1 cellular context compared by ENCODE assay signal in the genomic region with DNA sequence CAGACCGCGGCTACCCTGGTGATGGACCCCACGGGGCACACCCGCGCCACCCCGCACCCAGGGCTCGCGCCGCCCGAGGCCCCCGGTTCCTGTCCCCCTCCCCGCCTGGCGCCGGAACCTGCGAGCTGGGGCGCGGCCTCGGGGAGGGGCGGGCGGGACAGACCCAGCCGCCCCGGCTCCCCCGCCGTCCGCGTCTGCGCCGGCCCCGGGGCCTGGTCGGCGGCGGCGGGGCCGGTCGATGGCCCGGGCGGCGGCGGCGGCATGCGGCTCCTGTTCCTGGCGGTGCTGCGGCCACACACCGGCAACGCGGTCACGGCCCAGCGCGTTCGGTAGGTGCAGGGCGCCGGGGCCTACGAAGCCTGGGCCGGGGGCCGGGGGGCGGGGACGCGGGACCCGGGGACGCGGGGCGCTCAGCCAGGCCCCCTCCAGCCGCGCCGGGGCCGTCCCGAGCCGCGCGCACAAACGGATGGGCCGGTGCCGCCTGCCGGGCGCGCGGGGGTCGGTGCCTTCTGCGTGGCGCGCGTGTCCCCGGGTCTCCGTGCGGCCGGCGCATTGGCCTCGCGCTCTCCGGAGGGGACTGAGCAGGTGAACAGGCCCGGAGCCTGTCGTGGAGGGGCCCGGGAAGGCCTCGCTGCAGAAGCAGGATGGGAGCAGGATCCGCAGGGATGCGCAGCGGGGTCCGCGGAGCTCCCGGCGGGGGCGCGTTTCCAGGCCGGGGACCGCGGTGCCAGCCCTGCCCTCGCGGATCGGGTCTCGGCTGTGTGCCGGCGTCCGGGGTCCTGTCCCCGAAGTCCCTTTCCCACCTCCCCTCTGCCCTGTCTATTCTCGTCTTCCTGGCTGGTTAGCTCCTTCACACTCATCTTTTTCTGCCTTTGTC.
TF ChIP-seq lines count a peak whose summit lies in the region.

A gene (plus strand): TSS at position 158 of the 877 bp plus-strand sequence. CDS start 104 bp downstream, at position 262.

TF ChIP-seq in GM12878, 131 proteins besides CTCF, POLR2A, EP300 and RAD21 (continued from another document):
- TF ChIP-seq, protein P1, sequence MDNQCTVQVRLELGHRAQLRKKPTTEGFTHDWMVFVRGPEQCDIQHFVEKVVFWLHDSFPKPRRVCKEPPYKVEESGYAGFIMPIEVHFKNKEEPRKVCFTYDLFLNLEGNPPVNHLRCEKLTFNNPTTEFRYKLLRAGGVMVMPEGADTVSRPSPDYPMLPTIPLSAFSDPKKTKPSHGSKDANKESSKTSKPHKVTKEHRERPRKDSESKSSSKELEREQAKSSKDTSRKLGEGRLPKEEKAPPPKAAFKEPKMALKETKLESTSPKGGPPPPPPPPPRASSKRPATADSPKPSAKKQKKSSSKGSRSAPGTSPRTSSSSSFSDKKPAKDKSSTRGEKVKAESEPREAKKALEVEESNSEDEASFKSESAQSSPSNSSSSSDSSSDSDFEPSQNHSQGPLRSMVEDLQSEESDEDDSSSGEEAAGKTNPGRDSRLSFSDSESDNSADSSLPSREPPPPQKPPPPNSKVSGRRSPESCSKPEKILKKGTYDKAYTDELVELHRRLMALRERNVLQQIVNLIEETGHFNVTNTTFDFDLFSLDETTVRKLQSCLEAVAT (IDR thresholded peaks at IDR 0.05): no peak
- TF ChIP-seq RAD51 (IDR thresholded peaks at IDR 0.05): no peak
- TF ChIP-seq SIX5 (IDR thresholded peaks at IDR 0.05; ENCODE audit: low read depth, low read length, severe bottlenecking): no peak
- TF ChIP-seq HDAC6 (IDR thresholded peaks at IDR 0.05; ENCODE audit: unreplicated experiment): peak; percentile 95
- TF ChIP-seq EGR1 (IDR thresholded peaks at IDR 0.05; ENCODE audit: borderline replicate concordance in 1 of 2, low read depth in 2 of 2, low read length in 2 of 2): no peak
- TF ChIP-seq, protein P2, sequence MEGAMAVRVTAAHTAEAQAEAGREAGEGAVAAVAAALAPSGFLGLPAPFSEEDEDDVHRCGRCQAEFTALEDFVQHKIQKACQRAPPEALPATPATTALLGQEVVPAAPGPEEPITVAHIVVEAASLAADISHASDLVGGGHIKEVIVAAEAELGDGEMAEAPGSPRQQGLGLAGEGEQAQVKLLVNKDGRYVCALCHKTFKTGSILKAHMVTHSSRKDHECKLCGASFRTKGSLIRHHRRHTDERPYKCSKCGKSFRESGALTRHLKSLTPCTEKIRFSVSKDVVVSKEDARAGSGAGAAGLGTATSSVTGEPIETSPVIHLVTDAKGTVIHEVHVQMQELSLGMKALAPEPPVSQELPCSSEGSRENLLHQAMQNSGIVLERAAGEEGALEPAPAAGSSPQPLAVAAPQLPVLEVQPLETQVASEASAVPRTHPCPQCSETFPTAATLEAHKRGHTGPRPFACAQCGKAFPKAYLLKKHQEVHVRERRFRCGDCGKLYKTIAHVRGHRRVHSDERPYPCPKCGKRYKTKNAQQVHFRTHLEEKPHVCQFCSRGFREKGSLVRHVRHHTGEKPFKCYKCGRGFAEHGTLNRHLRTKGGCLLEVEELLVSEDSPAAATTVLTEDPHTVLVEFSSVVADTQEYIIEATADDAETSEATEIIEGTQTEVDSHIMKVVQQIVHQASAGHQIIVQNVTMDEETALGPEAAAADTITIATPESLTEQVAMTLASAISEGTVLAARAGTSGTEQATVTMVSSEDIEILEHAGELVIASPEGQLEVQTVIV (IDR thresholded peaks at IDR 0.05; ENCODE audit: borderline replicate concordance, partially characterized antibody): no peak
- no peak for TF ChIP-seq SRF (IDR thresholded peaks at IDR 0.05; ENCODE audit: low read depth in 2 of 2, low read length in 2 of 2)
- TF ChIP-seq, protein P3, sequence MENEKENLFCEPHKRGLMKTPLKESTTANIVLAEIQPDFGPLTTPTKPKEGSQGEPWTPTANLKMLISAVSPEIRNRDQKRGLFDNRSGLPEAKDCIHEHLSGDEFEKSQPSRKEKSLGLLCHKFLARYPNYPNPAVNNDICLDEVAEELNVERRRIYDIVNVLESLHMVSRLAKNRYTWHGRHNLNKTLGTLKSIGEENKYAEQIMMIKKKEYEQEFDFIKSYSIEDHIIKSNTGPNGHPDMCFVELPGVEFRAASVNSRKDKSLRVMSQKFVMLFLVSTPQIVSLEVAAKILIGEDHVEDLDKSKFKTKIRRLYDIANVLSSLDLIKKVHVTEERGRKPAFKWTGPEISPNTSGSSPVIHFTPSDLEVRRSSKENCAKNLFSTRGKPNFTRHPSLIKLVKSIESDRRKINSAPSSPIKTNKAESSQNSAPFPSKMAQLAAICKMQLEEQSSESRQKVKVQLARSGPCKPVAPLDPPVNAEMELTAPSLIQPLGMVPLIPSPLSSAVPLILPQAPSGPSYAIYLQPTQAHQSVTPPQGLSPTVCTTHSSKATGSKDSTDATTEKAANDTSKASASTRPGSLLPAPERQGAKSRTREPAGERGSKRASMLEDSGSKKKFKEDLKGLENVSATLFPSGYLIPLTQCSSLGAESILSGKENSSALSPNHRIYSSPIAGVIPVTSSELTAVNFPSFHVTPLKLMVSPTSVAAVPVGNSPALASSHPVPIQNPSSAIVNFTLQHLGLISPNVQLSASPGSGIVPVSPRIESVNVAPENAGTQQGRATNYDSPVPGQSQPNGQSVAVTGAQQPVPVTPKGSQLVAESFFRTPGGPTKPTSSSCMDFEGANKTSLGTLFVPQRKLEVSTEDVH (IDR thresholded peaks at IDR 0.05; ENCODE audit: low read depth, partially characterized antibody): no peak
- no peak for TF ChIP-seq IKZF2 (IDR thresholded peaks at IDR 0.05)
- TF ChIP-seq POU2F2 (IDR thresholded peaks at IDR 0.05; ENCODE audit: borderline replicate concordance, low read depth, low read length): no peak
- TF ChIP-seq BHLHE40 (IDR thresholded peaks at IDR 0.05; ENCODE audit: borderline replicate concordance in 1 of 2, low read depth in 2 of 2, low read length in 1 of 2): peak in 1 of 2 experiments; percentile 24; a peak in 1 of 4 replicates
- TF ChIP-seq, protein P4, sequence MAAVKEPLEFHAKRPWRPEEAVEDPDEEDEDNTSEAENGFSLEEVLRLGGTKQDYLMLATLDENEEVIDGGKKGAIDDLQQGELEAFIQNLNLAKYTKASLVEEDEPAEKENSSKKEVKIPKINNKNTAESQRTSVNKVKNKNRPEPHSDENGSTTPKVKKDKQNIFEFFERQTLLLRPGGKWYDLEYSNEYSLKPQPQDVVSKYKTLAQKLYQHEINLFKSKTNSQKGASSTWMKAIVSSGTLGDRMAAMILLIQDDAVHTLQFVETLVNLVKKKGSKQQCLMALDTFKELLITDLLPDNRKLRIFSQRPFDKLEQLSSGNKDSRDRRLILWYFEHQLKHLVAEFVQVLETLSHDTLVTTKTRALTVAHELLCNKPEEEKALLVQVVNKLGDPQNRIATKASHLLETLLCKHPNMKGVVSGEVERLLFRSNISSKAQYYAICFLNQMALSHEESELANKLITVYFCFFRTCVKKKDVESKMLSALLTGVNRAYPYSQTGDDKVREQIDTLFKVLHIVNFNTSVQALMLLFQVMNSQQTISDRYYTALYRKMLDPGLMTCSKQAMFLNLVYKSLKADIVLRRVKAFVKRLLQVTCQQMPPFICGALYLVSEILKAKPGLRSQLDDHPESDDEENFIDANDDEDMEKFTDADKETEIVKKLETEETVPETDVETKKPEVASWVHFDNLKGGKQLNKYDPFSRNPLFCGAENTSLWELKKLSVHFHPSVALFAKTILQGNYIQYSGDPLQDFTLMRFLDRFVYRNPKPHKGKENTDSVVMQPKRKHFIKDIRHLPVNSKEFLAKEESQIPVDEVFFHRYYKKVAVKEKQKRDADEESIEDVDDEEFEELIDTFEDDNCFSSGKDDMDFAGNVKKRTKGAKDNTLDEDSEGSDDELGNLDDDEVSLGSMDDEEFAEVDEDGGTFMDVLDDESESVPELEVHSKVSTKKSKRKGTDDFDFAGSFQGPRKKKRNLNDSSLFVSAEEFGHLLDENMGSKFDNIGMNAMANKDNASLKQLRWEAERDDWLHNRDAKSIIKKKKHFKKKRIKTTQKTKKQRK (IDR thresholded peaks at IDR 0.05; ENCODE audit: low read depth, low read length): no peak
- TF ChIP-seq JUND (IDR thresholded peaks at IDR 0.05; ENCODE audit: low read depth, low read length): no peak
- TF ChIP-seq TARDBP (IDR thresholded peaks at IDR 0.05; ENCODE audit: borderline replicate concordance): no peak
- TF ChIP-seq, protein P5, sequence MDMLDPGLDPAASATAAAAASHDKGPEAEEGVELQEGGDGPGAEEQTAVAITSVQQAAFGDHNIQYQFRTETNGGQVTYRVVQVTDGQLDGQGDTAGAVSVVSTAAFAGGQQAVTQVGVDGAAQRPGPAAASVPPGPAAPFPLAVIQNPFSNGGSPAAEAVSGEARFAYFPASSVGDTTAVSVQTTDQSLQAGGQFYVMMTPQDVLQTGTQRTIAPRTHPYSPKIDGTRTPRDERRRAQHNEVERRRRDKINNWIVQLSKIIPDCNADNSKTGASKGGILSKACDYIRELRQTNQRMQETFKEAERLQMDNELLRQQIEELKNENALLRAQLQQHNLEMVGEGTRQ (IDR thresholded peaks at IDR 0.05; ENCODE audit: borderline replicate concordance, low read depth, low read length): no peak
- TF ChIP-seq NRF1 (conservative IDR thresholded peaks at IDR 0.05; ENCODE audit: low read depth, low read length): no peak
- no peak for TF ChIP-seq CBX3 (IDR thresholded peaks at IDR 0.05; ENCODE audit: borderline replicate concordance, low read depth)
- no peak for TF ChIP-seq CHD2 (IDR thresholded peaks at IDR 0.05; ENCODE audit: borderline replicate concordance, low read depth, low read length)
- no peak for TF ChIP-seq CEBPB (IDR thresholded peaks at IDR 0.05; ENCODE audit: borderline replicate concordance in 1 of 2, low read depth in 2 of 2, low read length in 2 of 2)
- TF ChIP-seq, protein P6, sequence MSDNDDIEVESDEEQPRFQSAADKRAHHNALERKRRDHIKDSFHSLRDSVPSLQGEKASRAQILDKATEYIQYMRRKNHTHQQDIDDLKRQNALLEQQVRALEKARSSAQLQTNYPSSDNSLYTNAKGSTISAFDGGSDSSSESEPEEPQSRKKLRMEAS (IDR thresholded peaks at IDR 0.05; ENCODE audit: low read depth, low read length): 0 out of 2 replicates have a peak, but pooled peaks have one; percentile 9
- TF ChIP-seq, protein P7, sequence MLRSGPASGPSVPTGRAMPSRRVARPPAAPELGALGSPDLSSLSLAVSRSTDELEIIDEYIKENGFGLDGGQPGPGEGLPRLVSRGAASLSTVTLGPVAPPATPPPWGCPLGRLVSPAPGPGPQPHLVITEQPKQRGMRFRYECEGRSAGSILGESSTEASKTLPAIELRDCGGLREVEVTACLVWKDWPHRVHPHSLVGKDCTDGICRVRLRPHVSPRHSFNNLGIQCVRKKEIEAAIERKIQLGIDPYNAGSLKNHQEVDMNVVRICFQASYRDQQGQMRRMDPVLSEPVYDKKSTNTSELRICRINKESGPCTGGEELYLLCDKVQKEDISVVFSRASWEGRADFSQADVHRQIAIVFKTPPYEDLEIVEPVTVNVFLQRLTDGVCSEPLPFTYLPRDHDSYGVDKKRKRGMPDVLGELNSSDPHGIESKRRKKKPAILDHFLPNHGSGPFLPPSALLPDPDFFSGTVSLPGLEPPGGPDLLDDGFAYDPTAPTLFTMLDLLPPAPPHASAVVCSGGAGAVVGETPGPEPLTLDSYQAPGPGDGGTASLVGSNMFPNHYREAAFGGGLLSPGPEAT (IDR thresholded peaks at IDR 0.05; ENCODE audit: low read depth): no peak
- TF ChIP-seq DPF2 (IDR thresholded peaks at IDR 0.05): peak; percentile 39
- TF ChIP-seq NR2F1 (conservative IDR thresholded peaks at IDR 0.05): peak; percentile 11; the same call in 1 of the 2 replicates
- TF ChIP-seq IKZF1 (conservative IDR thresholded peaks at IDR 0.05): peak; percentile 48
- TF ChIP-seq GATAD2B (conservative IDR thresholded peaks at IDR 0.05; ENCODE audit: low read depth): peak; percentile 54; the same call in 1 of the 2 replicates
- no peak for TF ChIP-seq RFX5 (IDR thresholded peaks at IDR 0.05; ENCODE audit: low read depth, low read length)
- no peak for TF ChIP-seq SIN3A (IDR thresholded peaks at IDR 0.05; ENCODE audit: low read depth, low read length)
- no peak for TF ChIP-seq CREM (IDR thresholded peaks at IDR 0.05; ENCODE audit: low read depth)
- TF ChIP-seq, protein P8, sequence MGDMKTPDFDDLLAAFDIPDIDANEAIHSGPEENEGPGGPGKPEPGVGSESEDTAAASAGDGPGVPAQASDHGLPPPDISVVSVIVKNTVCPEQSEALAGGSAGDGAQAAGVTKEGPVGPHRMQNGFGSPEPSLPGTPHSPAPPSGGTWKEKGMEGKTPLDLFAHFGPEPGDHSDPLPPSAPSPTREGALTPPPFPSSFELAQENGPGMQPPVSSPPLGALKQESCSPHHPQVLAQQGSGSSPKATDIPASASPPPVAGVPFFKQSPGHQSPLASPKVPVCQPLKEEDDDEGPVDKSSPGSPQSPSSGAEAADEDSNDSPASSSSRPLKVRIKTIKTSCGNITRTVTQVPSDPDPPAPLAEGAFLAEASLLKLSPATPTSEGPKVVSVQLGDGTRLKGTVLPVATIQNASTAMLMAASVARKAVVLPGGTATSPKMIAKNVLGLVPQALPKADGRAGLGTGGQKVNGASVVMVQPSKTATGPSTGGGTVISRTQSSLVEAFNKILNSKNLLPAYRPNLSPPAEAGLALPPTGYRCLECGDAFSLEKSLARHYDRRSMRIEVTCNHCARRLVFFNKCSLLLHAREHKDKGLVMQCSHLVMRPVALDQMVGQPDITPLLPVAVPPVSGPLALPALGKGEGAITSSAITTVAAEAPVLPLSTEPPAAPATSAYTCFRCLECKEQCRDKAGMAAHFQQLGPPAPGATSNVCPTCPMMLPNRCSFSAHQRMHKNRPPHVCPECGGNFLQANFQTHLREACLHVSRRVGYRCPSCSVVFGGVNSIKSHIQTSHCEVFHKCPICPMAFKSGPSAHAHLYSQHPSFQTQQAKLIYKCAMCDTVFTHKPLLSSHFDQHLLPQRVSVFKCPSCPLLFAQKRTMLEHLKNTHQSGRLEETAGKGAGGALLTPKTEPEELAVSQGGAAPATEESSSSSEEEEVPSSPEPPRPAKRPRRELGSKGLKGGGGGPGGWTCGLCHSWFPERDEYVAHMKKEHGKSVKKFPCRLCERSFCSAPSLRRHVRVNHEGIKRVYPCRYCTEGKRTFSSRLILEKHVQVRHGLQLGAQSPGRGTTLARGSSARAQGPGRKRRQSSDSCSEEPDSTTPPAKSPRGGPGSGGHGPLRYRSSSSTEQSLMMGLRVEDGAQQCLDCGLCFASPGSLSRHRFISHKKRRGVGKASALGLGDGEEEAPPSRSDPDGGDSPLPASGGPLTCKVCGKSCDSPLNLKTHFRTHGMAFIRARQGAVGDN (IDR thresholded peaks at IDR 0.05): peak; percentile 49; the same call in 1 of the 2 replicates
- TF ChIP-seq NFIC (IDR thresholded peaks at IDR 0.05; ENCODE audit: low read depth, low read length): no peak
- TF ChIP-seq HDAC2 (IDR thresholded peaks at IDR 0.05): no peak
- peak; percentile 59; the same call in 1 of the 2 replicates for TF ChIP-seq BACH1 (IDR thresholded peaks at IDR 0.05; ENCODE audit: borderline replicate concordance)
- TF ChIP-seq NR2C1 (IDR thresholded peaks at IDR 0.05): no peak
- TF ChIP-seq LARP7 (IDR thresholded peaks at IDR 0.05): peak; percentile 64
- TF ChIP-seq SUZ12 (IDR thresholded peaks at IDR 0.05; ENCODE audit: unreplicated experiment): no peak
